Comparison of ENCODE assay signal across 1 cellular context in genomic region chr9:27194401-27195091, GRCh38.
TF ChIP-seq lines count a peak whose summit lies in the region.

No MANE protein-coding gene starts in this region.

TF ChIP-seq in SK-N-SH, 30 proteins besides CTCF, POLR2A, EP300 and RAD21 (continued from another document):
- TF ChIP-seq, protein P1, sequence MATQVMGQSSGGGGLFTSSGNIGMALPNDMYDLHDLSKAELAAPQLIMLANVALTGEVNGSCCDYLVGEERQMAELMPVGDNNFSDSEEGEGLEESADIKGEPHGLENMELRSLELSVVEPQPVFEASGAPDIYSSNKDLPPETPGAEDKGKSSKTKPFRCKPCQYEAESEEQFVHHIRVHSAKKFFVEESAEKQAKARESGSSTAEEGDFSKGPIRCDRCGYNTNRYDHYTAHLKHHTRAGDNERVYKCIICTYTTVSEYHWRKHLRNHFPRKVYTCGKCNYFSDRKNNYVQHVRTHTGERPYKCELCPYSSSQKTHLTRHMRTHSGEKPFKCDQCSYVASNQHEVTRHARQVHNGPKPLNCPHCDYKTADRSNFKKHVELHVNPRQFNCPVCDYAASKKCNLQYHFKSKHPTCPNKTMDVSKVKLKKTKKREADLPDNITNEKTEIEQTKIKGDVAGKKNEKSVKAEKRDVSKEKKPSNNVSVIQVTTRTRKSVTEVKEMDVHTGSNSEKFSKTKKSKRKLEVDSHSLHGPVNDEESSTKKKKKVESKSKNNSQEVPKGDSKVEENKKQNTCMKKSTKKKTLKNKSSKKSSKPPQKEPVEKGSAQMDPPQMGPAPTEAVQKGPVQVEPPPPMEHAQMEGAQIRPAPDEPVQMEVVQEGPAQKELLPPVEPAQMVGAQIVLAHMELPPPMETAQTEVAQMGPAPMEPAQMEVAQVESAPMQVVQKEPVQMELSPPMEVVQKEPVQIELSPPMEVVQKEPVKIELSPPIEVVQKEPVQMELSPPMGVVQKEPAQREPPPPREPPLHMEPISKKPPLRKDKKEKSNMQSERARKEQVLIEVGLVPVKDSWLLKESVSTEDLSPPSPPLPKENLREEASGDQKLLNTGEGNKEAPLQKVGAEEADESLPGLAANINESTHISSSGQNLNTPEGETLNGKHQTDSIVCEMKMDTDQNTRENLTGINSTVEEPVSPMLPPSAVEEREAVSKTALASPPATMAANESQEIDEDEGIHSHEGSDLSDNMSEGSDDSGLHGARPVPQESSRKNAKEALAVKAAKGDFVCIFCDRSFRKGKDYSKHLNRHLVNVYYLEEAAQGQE (IDR thresholded peaks at IDR 0.05; ENCODE audit: low read depth, low read length): no peak
- TF ChIP-seq YY1 (IDR thresholded peaks at IDR 0.05; ENCODE audit: low read depth) (peak; percentile 31; the same call in 1 of the 2 replicates), ZBTB33 (IDR thresholded peaks at IDR 0.05; ENCODE audit: borderline replicate concordance, low read depth) (no peak), NFIC (IDR thresholded peaks at IDR 0.05; ENCODE audit: borderline replicate concordance) (peak; percentile 18; the same call in 1 of the 2 replicates), POLR2AphosphoS5 (IDR thresholded peaks at IDR 0.05; ENCODE audit: low read depth, low read length) (no peak), TEAD4 (IDR thresholded peaks at IDR 0.05; ENCODE audit: borderline replicate concordance, insufficient read depth) (peak; percentile 39; the same call in 1 of the 2 replicates), FOXJ3 (CRISPR knock-in tag; IDR thresholded peaks at IDR 0.05) (no peak), FOSL2 (IDR thresholded peaks at IDR 0.05; ENCODE audit: borderline replicate concordance, low read depth) (peak; percentile 86), PBX3 (IDR thresholded peaks at IDR 0.05) (peak; percentile 50), USF2 (IDR thresholded peaks at IDR 0.05; ENCODE audit: borderline replicate concordance, low read depth, low read length) (no peak), JUND (IDR thresholded peaks at IDR 0.05) (peak; percentile 78), CHD2 (IDR thresholded peaks at IDR 0.05; ENCODE audit: low read length, partially characterized antibody) (no peak), NRF1 (IDR thresholded peaks at IDR 0.05; ENCODE audit: low read depth, low read length) (no peak), TCF12 (IDR thresholded peaks at IDR 0.05) (peak; percentile 32; the same call in 1 of the 2 replicates), EZH2phosphoT487 (IDR thresholded peaks at IDR 0.05; ENCODE audit: borderline replicate concordance, low read depth) (no peak), FOXM1 (IDR thresholded peaks at IDR 0.05; ENCODE audit: low read depth) (no peak), TAF1 (IDR thresholded peaks at IDR 0.05; ENCODE audit: borderline replicate concordance, low read depth, low read length) (no peak), GABPA (IDR thresholded peaks at IDR 0.05; ENCODE audit: low read depth) (no peak), RXRA (IDR thresholded peaks at IDR 0.05; ENCODE audit: borderline replicate concordance, low read depth) (no peak), MAX (IDR thresholded peaks at IDR 0.05; ENCODE audit: low read depth) (no peak)
- TF ChIP-seq, protein P2, sequence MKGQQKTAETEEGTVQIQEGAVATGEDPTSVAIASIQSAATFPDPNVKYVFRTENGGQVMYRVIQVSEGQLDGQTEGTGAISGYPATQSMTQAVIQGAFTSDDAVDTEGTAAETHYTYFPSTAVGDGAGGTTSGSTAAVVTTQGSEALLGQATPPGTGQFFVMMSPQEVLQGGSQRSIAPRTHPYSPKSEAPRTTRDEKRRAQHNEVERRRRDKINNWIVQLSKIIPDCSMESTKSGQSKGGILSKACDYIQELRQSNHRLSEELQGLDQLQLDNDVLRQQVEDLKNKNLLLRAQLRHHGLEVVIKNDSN (IDR thresholded peaks at IDR 0.05; ENCODE audit: borderline replicate concordance, low read depth): no peak
- TF ChIP-seq, protein P3, sequence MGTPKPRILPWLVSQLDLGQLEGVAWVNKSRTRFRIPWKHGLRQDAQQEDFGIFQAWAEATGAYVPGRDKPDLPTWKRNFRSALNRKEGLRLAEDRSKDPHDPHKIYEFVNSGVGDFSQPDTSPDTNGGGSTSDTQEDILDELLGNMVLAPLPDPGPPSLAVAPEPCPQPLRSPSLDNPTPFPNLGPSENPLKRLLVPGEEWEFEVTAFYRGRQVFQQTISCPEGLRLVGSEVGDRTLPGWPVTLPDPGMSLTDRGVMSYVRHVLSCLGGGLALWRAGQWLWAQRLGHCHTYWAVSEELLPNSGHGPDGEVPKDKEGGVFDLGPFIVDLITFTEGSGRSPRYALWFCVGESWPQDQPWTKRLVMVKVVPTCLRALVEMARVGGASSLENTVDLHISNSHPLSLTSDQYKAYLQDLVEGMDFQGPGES (IDR thresholded peaks at IDR 0.05; ENCODE audit: low read depth, low read length): no peak
